19 cellular contexts compared by ENCODE assay signal in the genomic region with DNA sequence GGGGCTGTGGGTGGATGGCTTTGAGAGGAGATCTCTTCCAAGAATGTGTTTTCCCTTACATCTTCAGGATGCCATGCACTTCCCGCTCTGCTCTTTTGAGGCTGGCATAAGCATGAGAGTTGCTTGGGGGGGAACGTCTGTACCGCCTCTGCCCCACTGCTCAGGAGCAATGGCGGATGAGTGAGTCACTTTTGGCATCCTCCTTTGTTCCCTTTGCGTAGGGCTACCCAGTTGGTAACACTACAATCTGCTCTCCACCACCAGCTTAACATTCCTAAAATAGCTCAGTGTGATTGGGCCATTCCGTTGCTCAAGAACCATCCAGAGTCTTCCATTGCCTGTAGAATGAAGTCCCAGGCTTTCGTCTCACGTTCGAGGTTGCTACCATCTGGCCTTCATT.
A peak's percentile ranks its signal among the peaks of the same experiment; 100 is the strongest.
DNase-seq lines count a peak whose midpoint lies in the region; ATAC-seq and TF ChIP-seq lines count a peak whose summit lies in the region.
"Had no signal": no experiment of that assay in that cellular context is flagged by ENCODE, and none has a peak within 500 bp of the region (broad histone marks: within the 10 kb centered on the region; RNA-seq: fewer than 3 reads in every experiment).

No MANE protein-coding gene starts in this region.

- no peak overlapping the region for H3K4me3 ChIP-seq in aorta (ENCODE audit: low read length in 2 of 2)
- H3K4me3 ChIP-seq: cardiac muscle cell, ovary had no signal

- no peaks in the 10 kb centered on the region for H3K36me3 Mint-ChIP-seq in stimulated activated naive CD8-positive, alpha-beta T cell treated with anti-CD3 and anti-CD28 coated beads, Interleukin-15, Interleukin-2, amounts not matched to agents 100 ng/mL and 50 ng/mL, for 24 hours (ENCODE audit: low read depth)
- H3K36me3 Mint-ChIP-seq in progenitor cell of endocrine pancreas (ENCODE audit: insufficient read depth) = peaks cover 1% of the 10 kb centered on the region
- H3K36me3 Mint-ChIP-seq: activated CD4-positive, alpha-beta memory T cell treated with anti-CD3 and anti-CD28 coated beads for 36 hours; memory B cell had no signal

- H3K4me1 ChIP-seq in aorta (ENCODE audit: control insufficient read depth in 1 of 2, insufficient read depth in 2 of 2, low read length in 2 of 2) = peaks cover 0 to 3% of the 10 kb centered on the region in 2 donors

- H3K9me3 ChIP-seq in aorta (ENCODE audit: control insufficient read depth, low read length) = no peaks in the 10 kb centered on the region
- H3K9me3 ChIP-seq: ovary had no signal

- no peaks in the 10 kb centered on the region for H3K27me3 ChIP-seq in aorta (ENCODE audit: control insufficient read depth in 1 of 2, insufficient read depth in 2 of 2, low read length in 1 of 2)
- H3K27me3 ChIP-seq: cardiac muscle cell, ovary had no signal

- H3K9me3 Mint-ChIP-seq in stimulated activated naive CD8-positive, alpha-beta T cell treated with anti-CD3 and anti-CD28 coated beads, Interleukin-15, Interleukin-2, amounts not matched to agents 100 ng/mL and 50 ng/mL, for 24 hours = no peaks in the 10 kb centered on the region
- H3K9me3 Mint-ChIP-seq in stimulated activated naive CD8-positive, alpha-beta T cell treated with anti-CD3 and anti-CD28 coated beads, Interleukin-15, amount 100 ng/mL, for 72 hours = no peaks in the 10 kb centered on the region
- H3K9me3 Mint-ChIP-seq in progenitor cell of endocrine pancreas (ENCODE audit: low read depth) = no peaks in the 10 kb centered on the region
- H3K9me3 Mint-ChIP-seq: activated CD4-positive, alpha-beta memory T cell treated with anti-CD3 and anti-CD28 coated beads for 36 hours; HFFc6; memory B cell had no signal

- H3K27ac ChIP-seq in aorta (ENCODE audit: low read depth in 1 of 2, low read length in 2 of 2) = peak overlapping the region in 1 of 2 donors; percentile 82
- H3K27ac ChIP-seq: cardiac muscle cell, ovary had no signal

- H3K27ac Mint-ChIP-seq in stimulated activated naive CD8-positive, alpha-beta T cell treated with anti-CD3 and anti-CD28 coated beads, Interleukin-15, Interleukin-2, amounts not matched to agents 100 ng/mL and 50 ng/mL, for 24 hours = peak overlapping the region; percentile 13
- no peak overlapping the region for H3K27ac Mint-ChIP-seq in stimulated activated naive CD8-positive, alpha-beta T cell treated with anti-CD3 and anti-CD28 coated beads, Interleukin-15, amount 100 ng/mL, for 72 hours
- no peak overlapping the region for H3K27ac Mint-ChIP-seq in progenitor cell of endocrine pancreas
- H3K27ac Mint-ChIP-seq: activated CD4-positive, alpha-beta memory T cell treated with anti-CD3 and anti-CD28 coated beads for 36 hours; HFFc6; memory B cell had no signal

- intact Hi-C loops in aorta (cut with DNase I) = loop anchor here in 1 of 2 donors (5.0 to 10.0 kb wide), 2 partner anchors 40 to 188 kb away; no protein-coding TSS in a partner anchor

- peaks cover 4% of the 10 kb centered on the region for H3K27me3 Mint-ChIP-seq in stimulated activated naive CD8-positive, alpha-beta T cell treated with anti-CD3 and anti-CD28 coated beads, Interleukin-15, Interleukin-2, amounts not matched to agents 100 ng/mL and 50 ng/mL, for 24 hours
- H3K27me3 Mint-ChIP-seq in stimulated activated naive CD8-positive, alpha-beta T cell treated with anti-CD3 and anti-CD28 coated beads, Interleukin-15, amount 100 ng/mL, for 72 hours = peaks cover 7% of the 10 kb centered on the region
- peaks cover 83% of the 10 kb centered on the region for H3K27me3 Mint-ChIP-seq in progenitor cell of endocrine pancreas

- no peak for DNase-seq in stimulated activated naive CD8-positive, alpha-beta T cell treated with anti-CD3 and anti-CD28 coated beads, Interleukin-15, amount 100 ng/mL, for 72 hours
- peak; percentile 90 for DNase-seq in astrocyte of the hippocampus (ENCODE audit: low read depth, low spot score)
- peak; percentile 18 for DNase-seq in left lobe of liver (ENCODE audit: low spot score)
- peak in 1 of 2 donors; percentile 61 for DNase-seq in aorta
- no peak for DNase-seq in progenitor cell of endocrine pancreas (ENCODE audit: low spot score, unreplicated experiment)
- no peak for DNase-seq in UCSD-AML1 (lab: John Stamatoyannopoulos, UW; ENCODE audit: unreplicated experiment)
- no peak for DNase-seq in medulla oblongata (ENCODE audit: extremely low spot score)
- DNase-seq: activated CD4-positive, alpha-beta memory T cell treated with anti-CD3 and anti-CD28 coated beads for 36 hours; activated gamma-delta T cell; Calu3; HFFc6; NCI-H1436 treated with DMSO at 0.1 percent for 48 hours; NCI-H526 treated with DMSO at 0.1 percent for 48 hours; ovary; SHP77 had no signal

- 4% methylated on average over 9 of the region's 9 CpGs for WGBS in aorta, 2 donors

- TF ChIP-seq CTCF in progenitor cell of endocrine pancreas (IDR thresholded peaks at IDR 0.05; ENCODE audit: unreplicated experiment) = no peak

- no peaks in the 10 kb centered on the region for H3K36me3 ChIP-seq in aorta (ENCODE audit: control insufficient read depth in 1 of 2, insufficient read depth in 2 of 2, low read length in 1 of 2)
- H3K36me3 ChIP-seq: cardiac muscle cell, ovary had no signal

- H3K4me1 Mint-ChIP-seq in stimulated activated naive CD8-positive, alpha-beta T cell treated with anti-CD3 and anti-CD28 coated beads, Interleukin-15, Interleukin-2, amounts not matched to agents 100 ng/mL and 50 ng/mL, for 24 hours (ENCODE audit: low read depth) = peaks cover 20% of the 10 kb centered on the region
- peaks cover 10% of the 10 kb centered on the region for H3K4me1 Mint-ChIP-seq in stimulated activated naive CD8-positive, alpha-beta T cell treated with anti-CD3 and anti-CD28 coated beads, Interleukin-15, amount 100 ng/mL, for 72 hours
- peaks cover 14% of the 10 kb centered on the region for H3K4me1 Mint-ChIP-seq in progenitor cell of endocrine pancreas (ENCODE audit: low read depth)

- no peak overlapping the region for H3K4me3 Mint-ChIP-seq in stimulated activated naive CD8-positive, alpha-beta T cell treated with anti-CD3 and anti-CD28 coated beads, Interleukin-15, Interleukin-2, amounts not matched to agents 100 ng/mL and 50 ng/mL, for 24 hours
- no peak overlapping the region for H3K4me3 Mint-ChIP-seq in stimulated activated naive CD8-positive, alpha-beta T cell treated with anti-CD3 and anti-CD28 coated beads, Interleukin-15, amount 100 ng/mL, for 72 hours
- H3K4me3 Mint-ChIP-seq in progenitor cell of endocrine pancreas (ENCODE audit: low read depth) = no peak overlapping the region
- H3K4me3 Mint-ChIP-seq: activated CD4-positive, alpha-beta memory T cell treated with anti-CD3 and anti-CD28 coated beads for 36 hours; HFFc6; memory B cell had no signal

- ATAC-seq in stimulated activated naive CD8-positive, alpha-beta T cell treated with anti-CD3 and anti-CD28 coated beads, Interleukin-15, amount 100 ng/mL, for 72 hours = no peak
- ATAC-seq in left lobe of liver (no peak), aorta (ENCODE audit: low FRiP score) (peak; percentile 76)
- ATAC-seq: HepG2 had no signal

Comparison
In these comparisons a context has a peak if more than half of its experiments do, and no peak if none do; other contexts are left out.
1. DNase-seq: peak in astrocyte of the hippocampus (single experiment) and left lobe of liver (single experiment); none in stimulated activated naive CD8-positive, alpha-beta T cell treated with anti-CD3 and anti-CD28 coated beads, Interleukin-15, amount 100 ng/mL, for 72 hours (0 of 2), progenitor cell of endocrine pancreas (single experiment), UCSD-AML1 (single experiment) and medulla oblongata (single experiment).